ENCODE assay signal across 1 cellular context in the genomic region with DNA sequence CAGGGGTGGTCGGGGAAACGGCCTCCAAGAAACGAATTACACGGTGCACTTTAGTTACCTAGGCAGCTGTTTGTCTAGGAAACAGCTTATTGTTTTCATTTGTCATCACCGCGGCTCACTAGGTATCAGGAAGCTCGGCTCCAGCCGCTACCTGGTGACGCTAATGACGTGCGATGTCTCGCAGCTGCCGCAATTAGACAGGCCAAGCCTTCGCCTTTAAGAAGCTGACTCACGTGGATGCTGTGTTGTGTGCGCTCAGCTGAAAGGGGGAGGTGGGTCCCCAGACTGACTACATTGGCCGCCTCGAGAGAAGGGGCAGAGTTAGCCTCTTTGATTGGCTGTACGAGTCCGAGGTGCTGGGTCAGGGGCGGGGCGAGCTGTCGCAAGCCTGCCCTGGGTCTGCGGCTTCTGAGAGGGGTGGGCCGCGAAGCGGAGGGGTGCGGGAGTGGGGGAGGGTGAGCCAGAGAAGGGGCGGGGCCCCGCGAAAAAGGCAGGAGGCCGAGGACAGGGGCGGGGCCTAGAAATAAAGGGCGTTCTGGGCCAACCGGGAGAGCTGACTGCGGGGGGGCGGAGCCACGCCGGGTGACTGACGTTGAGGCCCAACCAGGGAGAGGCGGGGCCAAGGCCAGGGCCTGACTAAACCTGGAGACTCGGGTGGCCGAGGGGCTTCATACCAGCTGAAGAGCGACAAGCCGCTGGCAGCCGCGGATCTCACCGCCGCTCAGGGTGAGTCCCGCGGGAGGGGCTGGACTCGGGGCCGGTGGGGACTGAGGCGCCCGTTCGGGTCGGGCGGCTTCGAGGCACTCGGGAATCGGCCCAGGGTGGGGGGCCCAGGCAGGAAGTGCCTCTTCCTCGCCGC.
TF ChIP-seq lines count a peak whose summit lies in the region.

Gene YPEL5, plus strand, starts transcription at position 671 of the 859 bp plus-strand sequence. CDS start 9,645 bp downstream, outside the sequence.

TF ChIP-seq in GM23338, 12 proteins besides CTCF, POLR2A, EP300 and RAD21 (continued from another document):
- TF ChIP-seq REST (IDR thresholded peaks at IDR 0.05; ENCODE audit: unreplicated experiment), result no peak
- TF ChIP-seq ETS1 (IDR thresholded peaks at IDR 0.05), result no peak
- TF ChIP-seq ZNF331 (CRISPR knock-in tag; IDR thresholded peaks at IDR 0.05; ENCODE audit: low read depth), result no peak
- no peak for TF ChIP-seq STAT1 (IDR thresholded peaks at IDR 0.05; ENCODE audit: unreplicated experiment)
- peak; percentile 65 for TF ChIP-seq POLR2AphosphoS5 (IDR thresholded peaks at IDR 0.05; ENCODE audit: low read depth)
- TF ChIP-seq EZH2phosphoT487 (IDR thresholded peaks at IDR 0.05; ENCODE audit: unreplicated experiment), result no peak
- TF ChIP-seq EZH2 (IDR thresholded peaks at IDR 0.05; ENCODE audit: low read depth, unreplicated experiment), result no peak
- TF ChIP-seq NANOG (IDR thresholded peaks at IDR 0.05; ENCODE audit: borderline replicate concordance), result no peak
- TF ChIP-seq CREB1 (CRISPR knock-in tag; IDR thresholded peaks at IDR 0.05; ENCODE audit: low read depth), result peak; percentile 89
- no peak for TF ChIP-seq JUNB (IDR thresholded peaks at IDR 0.05; ENCODE audit: unreplicated experiment)
- TF ChIP-seq, protein P1, sequence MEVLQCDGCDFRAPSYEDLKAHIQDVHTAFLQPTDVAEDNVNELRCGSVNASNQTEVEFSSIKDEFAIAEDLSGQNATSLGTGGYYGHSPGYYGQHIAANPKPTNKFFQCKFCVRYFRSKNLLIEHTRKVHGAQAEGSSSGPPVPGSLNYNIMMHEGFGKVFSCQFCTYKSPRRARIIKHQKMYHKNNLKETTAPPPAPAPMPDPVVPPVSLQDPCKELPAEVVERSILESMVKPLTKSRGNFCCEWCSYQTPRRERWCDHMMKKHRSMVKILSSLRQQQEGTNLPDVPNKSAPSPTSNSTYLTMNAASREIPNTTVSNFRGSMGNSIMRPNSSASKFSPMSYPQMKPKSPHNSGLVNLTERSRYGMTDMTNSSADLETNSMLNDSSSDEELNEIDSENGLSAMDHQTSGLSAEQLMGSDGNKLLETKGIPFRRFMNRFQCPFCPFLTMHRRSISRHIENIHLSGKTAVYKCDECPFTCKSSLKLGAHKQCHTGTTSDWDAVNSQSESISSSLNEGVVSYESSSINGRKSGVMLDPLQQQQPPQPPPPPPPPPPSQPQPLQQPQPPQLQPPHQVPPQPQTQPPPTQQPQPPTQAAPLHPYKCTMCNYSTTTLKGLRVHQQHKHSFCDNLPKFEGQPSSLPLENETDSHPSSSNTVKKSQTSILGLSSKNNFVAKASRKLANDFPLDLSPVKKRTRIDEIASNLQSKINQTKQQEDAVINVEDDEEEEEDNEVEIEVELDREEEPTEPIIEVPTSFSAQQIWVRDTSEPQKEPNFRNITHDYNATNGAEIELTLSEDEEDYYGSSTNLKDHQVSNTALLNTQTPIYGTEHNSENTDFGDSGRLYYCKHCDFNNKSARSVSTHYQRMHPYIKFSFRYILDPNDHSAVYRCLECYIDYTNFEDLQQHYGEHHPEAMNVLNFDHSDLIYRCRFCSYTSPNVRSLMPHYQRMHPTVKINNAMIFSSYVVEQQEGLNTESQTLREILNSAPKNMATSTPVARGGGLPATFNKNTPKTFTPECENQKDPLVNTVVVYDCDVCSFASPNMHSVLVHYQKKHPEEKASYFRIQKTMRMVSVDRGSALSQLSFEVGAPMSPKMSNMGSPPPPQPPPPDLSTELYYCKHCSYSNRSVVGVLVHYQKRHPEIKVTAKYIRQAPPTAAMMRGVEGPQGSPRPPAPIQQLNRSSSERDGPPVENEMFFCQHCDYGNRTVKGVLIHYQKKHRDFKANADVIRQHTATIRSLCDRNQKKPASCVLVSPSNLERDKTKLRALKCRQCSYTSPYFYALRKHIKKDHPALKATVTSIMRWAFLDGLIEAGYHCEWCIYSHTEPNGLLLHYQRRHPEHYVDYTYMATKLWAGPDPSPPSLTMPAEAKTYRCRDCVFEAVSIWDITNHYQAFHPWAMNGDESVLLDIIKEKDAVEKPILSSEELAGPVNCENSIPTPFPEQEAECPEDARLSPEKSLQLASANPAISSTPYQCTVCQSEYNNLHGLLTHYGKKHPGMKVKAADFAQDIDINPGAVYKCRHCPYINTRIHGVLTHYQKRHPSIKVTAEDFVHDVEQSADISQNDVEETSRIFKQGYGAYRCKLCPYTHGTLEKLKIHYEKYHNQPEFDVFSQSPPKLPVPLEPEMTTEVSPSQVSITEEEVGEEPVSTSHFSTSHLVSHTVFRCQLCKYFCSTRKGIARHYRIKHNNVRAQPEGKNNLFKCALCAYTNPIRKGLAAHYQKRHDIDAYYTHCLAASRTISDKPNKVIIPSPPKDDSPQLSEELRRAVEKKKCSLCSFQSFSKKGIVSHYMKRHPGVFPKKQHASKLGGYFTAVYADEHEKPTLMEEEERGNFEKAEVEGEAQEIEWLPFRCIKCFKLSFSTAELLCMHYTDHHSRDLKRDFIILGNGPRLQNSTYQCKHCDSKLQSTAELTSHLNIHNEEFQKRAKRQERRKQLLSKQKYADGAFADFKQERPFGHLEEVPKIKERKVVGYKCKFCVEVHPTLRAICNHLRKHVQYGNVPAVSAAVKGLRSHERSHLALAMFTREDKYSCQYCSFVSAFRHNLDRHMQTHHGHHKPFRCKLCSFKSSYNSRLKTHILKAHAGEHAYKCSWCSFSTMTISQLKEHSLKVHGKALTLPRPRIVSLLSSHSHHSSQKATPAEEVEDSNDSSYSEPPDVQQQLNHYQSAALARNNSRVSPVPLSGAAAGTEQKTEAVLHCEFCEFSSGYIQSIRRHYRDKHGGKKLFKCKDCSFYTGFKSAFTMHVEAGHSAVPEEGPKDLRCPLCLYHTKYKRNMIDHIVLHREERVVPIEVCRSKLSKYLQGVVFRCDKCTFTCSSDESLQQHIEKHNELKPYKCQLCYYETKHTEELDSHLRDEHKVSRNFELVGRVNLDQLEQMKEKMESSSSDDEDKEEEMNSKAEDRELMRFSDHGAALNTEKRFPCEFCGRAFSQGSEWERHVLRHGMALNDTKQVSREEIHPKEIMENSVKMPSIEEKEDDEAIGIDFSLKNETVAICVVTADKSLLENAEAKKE (CRISPR knock-in tag; IDR thresholded peaks at IDR 0.05), result no peak
